ENCODE assay signal across 1 cellular context in the genomic region with DNA sequence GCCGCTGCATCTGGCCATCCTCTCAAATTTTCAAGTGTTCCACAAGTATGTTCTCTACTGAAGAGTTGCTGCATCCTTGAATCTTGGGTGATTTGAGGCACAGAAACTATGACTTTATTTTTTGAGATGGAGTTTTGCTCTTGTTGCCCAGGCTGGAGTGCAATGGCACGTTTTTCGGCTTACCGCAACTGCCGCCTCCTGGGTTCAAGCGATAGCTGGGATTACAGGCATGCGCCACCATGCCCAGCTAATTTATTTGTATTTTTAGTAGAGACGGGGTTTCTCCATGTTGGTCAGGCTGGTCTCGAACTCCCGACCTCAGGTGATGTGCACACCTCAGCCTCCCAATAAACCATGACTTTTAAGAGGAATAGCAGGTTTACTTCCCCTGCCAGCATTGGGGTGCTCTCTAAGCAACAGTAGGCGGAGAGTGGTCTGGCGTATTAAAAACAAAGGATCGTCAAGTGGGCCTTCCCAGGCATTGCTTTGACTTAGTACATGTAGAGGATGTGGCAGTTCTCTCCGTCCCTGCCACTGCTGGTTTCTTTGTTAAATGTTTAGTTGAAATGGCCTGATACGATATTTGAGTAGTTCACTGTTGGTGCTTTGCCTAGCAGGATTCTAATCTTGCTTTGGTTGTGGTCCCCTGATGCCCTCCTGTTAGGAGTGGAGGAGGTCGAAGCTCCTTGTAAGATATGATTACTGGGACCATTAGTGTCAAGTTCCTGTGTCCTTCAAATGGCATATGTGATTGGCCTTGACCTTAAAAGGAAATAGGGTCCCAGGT.
TF ChIP-seq lines count a peak whose summit lies in the region.

No MANE protein-coding gene starts in this region.

TF ChIP-seq in GM12891, 5 proteins besides CTCF, POLR2A, EP300 and RAD21:
- TF ChIP-seq POLR2AphosphoS5 (IDR thresholded peaks at IDR 0.05; ENCODE audit: low read depth, low read length): peak; percentile 39; the same call in 1 of the 2 replicates
- TF ChIP-seq POU2F2 (IDR thresholded peaks at IDR 0.05; ENCODE audit: low read depth, low read length): no peak
